1 cellular context compared by ENCODE assay signal in the genomic region with DNA sequence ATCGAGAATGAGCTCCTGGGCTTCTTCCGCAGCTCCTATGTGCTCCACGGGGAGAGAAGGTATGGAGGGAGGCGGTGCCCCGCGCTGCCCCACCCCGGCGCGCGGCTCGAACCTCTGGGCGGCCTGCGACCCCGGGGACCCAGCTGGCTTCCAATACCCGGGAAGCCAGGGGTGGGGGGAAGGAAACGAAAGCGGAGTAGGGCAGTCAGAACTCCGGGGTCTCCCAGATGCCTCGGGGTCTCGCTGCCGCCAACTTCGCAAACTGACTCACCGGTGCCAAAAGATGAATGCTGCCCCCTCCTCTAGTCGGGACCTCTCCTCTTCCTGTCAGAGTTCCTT.
TF ChIP-seq lines count a peak whose summit lies in the region.

No MANE protein-coding gene starts in this region.

TF ChIP-seq in IMR-90, 13 proteins besides CTCF, POLR2A, EP300 and RAD21 (continued from another document):
- no peak for TF ChIP-seq MXI1 (IDR thresholded peaks at IDR 0.05; ENCODE audit: borderline replicate concordance, low read depth, low read length)
- TF ChIP-seq, protein P1, sequence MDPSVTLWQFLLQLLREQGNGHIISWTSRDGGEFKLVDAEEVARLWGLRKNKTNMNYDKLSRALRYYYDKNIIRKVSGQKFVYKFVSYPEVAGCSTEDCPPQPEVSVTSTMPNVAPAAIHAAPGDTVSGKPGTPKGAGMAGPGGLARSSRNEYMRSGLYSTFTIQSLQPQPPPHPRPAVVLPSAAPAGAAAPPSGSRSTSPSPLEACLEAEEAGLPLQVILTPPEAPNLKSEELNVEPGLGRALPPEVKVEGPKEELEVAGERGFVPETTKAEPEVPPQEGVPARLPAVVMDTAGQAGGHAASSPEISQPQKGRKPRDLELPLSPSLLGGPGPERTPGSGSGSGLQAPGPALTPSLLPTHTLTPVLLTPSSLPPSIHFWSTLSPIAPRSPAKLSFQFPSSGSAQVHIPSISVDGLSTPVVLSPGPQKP (IDR thresholded peaks at IDR 0.05; ENCODE audit: borderline replicate concordance, low read depth, low read length): no peak
